1 cellular context compared by ENCODE assay signal in the genomic region with DNA sequence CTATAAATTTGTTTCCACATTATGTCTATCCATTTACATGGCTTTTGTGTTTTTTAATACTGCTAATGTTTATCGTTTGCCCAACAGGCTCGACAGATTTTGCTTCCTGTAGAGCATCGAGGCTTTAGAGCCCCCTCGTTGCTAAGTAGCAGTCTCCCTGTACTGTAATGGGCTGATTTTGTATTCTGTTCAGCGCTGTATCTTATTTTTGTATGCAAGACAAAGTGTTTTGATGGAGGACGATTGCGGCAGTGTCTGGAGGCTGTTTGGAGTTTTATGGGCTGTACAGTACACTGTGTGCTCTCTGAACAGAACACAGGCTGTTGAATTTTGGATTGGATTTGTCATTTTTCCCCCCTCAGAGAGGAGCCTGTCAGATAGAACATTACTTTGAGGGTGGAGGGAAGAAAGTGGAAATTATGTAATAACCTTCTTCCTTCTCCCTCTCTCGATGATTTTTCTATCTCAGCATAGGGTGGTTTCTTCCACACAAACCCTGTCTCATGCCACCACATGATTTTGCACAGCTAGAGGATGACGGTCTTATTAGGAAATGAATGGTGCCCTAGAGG.
TF ChIP-seq lines count a peak whose summit lies in the region.

No MANE protein-coding gene starts in this region.

TF ChIP-seq in WTC11, 78 proteins besides CTCF, POLR2A, EP300 and RAD21 (continued from another document):
- TF ChIP-seq ZMAT4 (CRISPR knock-in tag; IDR thresholded peaks at IDR 0.05) = no peak
TF ChIP-seq in WTC11: peak in this region for 0.
